In the genomic region with DNA sequence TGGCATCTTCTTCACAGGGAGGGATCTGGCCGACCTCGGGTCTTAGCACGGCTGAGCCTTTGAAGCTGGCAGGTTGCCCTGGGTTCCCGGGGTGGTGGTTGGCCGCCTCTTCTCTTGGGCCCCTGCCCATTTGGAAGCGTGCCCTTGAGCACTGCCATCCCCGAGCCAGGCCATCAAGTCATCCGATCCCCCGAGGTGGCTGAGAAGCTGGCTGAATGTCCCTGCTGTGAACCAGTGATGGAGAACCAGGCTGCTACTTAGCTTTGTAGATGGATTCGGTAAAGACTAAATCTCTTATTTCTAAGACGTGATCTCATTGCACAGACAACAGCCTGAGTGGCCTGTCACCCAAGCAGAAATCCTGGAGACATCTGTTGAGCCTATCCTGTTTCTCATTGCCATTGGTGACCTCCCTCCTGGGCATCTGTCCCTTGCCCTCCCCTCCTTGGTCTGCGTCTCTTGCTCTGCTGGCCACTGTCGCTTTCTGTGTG, we compare ENCODE assay signal across 10 cellular contexts.
DNase-seq lines count a peak whose midpoint lies in the region; ATAC-seq and TF ChIP-seq lines count a peak whose summit lies in the region.
"Had no signal": no experiment of that assay in that cellular context is flagged by ENCODE, and none has a peak within 500 bp of the region (broad histone marks: within the 10 kb centered on the region; RNA-seq: fewer than 3 reads in every experiment).

No MANE protein-coding gene starts in this region.

- no peaks in the 10 kb centered on the region for H3K9me3 Mint-ChIP-seq in activated T-helper 2 cell treated with anti-CD3 and anti-CD28 coated beads, Interferon-gamma antibody, Interleukin-2, Interleukin-4, amounts not matched to agents 10 μg/mL and 5 μg/mL and 100 μg/mL, durations not matched to agents 14 hours and 24 hours and 36 hours
- peaks cover 6% of the 10 kb centered on the region for H3K9me3 Mint-ChIP-seq in type B pancreatic cell

- intact Hi-C loops in left cardiac atrium (cut with DNase I) (loop anchor here in 1 of 2 donors (5.0 kb wide), 1 partner anchor 56 kb away; no protein-coding TSS in a partner anchor), gastrocnemius medialis (cut with DNase I; ENCODE audit: low total_unique reads) (loop anchor here (5.0 kb wide), 1 partner anchor 74 kb away; a partner anchor contains a TSS)
- intact Hi-C loops in activated T-helper 2 cell treated with anti-CD3 and anti-CD28 coated beads, Interferon-gamma antibody, Interleukin-2, Interleukin-4, amounts not matched to agents 10 μg/mL and 5 μg/mL and 100 μg/mL, durations not matched to agents 14 hours and 24 hours and 36 hours (cut with micrococcal nuclease) = no loop called here

- H3K4me3 Mint-ChIP-seq in activated T-helper 2 cell treated with anti-CD3 and anti-CD28 coated beads, Interferon-gamma antibody, Interleukin-2, Interleukin-4, amounts not matched to agents 10 μg/mL and 5 μg/mL and 100 μg/mL, durations not matched to agents 14 hours and 24 hours and 36 hours (ENCODE audit: low read depth) = no peak overlapping the region
- no peak overlapping the region for H3K4me3 Mint-ChIP-seq in type B pancreatic cell

- DNase-seq in EH (ENCODE audit: low read depth) (peak; percentile 69), SHP77 treated with DMSO at 0.1 percent for 48 hours (lab: John Stamatoyannopoulos, UW) (peak; percentile 70), left cardiac atrium (peak; percentile 88), gastrocnemius medialis (peak; percentile 50 to 84), T-helper 9 cell (no peak), type B pancreatic cell (ENCODE audit: extremely low spot score, unreplicated experiment) (no peak)
- DNase-seq in activated T-helper 2 cell treated with anti-CD3 and anti-CD28 coated beads, Interferon-gamma antibody, Interleukin-2, Interleukin-4, amounts not matched to agents 10 μg/mL and 5 μg/mL and 100 μg/mL, durations not matched to agents 14 hours and 24 hours and 36 hours (ENCODE audit: low spot score) = no peak
- DNase-seq: activated CD8-positive, alpha-beta memory T cell treated with anti-CD3 and anti-CD28 coated beads, Interleukin-2, amount 50 U/mL, for 4 hours; NCI-H1694 treated with DMSO at 0.1 percent for 48 hours had no signal

- peak; percentile 71 to 75 for ATAC-seq in left cardiac atrium
- ATAC-seq in gastrocnemius medialis = peak; percentile 41 to 50
- ATAC-seq in GM18502 (IDR thresholded peaks at IDR 0.05; ENCODE audit: poor library complexity, unreplicated experiment) = no peak

- no peak for TF ChIP-seq POLR2A in gastrocnemius medialis (IDR thresholded peaks at IDR 0.05)

- in situ Hi-C loops in gastrocnemius medialis (cut with MboI; ENCODE audit: low sequenced_read_pairs in 4 of 4) = no loop called here

- no peaks in the 10 kb centered on the region for H3K9me3 ChIP-seq in gastrocnemius medialis

- H3K27ac ChIP-seq in gastrocnemius medialis = peak overlapping the region; percentile 67 to 85 (median 70)

- H3K27me3 Mint-ChIP-seq in activated T-helper 2 cell treated with anti-CD3 and anti-CD28 coated beads, Interferon-gamma antibody, Interleukin-2, Interleukin-4, amounts not matched to agents 10 μg/mL and 5 μg/mL and 100 μg/mL, durations not matched to agents 14 hours and 24 hours and 36 hours (ENCODE audit: low read depth) = no peaks in the 10 kb centered on the region
- peaks cover 1% of the 10 kb centered on the region for H3K27me3 Mint-ChIP-seq in type B pancreatic cell

- peaks cover 53% of the 10 kb centered on the region for H3K4me1 Mint-ChIP-seq in activated T-helper 2 cell treated with anti-CD3 and anti-CD28 coated beads, Interferon-gamma antibody, Interleukin-2, Interleukin-4, amounts not matched to agents 10 μg/mL and 5 μg/mL and 100 μg/mL, durations not matched to agents 14 hours and 24 hours and 36 hours (ENCODE audit: low read depth)
- peaks cover 38% of the 10 kb centered on the region for H3K4me1 Mint-ChIP-seq in type B pancreatic cell (ENCODE audit: unreplicated experiment)

- TF ChIP-seq CTCF in gastrocnemius medialis (IDR thresholded peaks at IDR 0.05 in 4 of 5, conservative IDR thresholded peaks at IDR 0.05 in 1 of 5) (no peak), type B pancreatic cell (conservative IDR thresholded peaks at IDR 0.05) (no peak)

- H3K4me1 ChIP-seq in gastrocnemius medialis = peaks cover 59 to 76% of the 10 kb centered on the region in 2 donors

- no peaks in the 10 kb centered on the region for H3K36me3 ChIP-seq in gastrocnemius medialis

- no peak overlapping the region for H3K4me3 ChIP-seq in gastrocnemius medialis

- no peak overlapping the region for H3K27ac Mint-ChIP-seq in activated T-helper 2 cell treated with anti-CD3 and anti-CD28 coated beads, Interferon-gamma antibody, Interleukin-2, Interleukin-4, amounts not matched to agents 10 μg/mL and 5 μg/mL and 100 μg/mL, durations not matched to agents 14 hours and 24 hours and 36 hours
- H3K27ac Mint-ChIP-seq in type B pancreatic cell = no peak overlapping the region

- no peaks in the 10 kb centered on the region for H3K27me3 ChIP-seq in gastrocnemius medialis

- H3K36me3 Mint-ChIP-seq in activated T-helper 2 cell treated with anti-CD3 and anti-CD28 coated beads, Interferon-gamma antibody, Interleukin-2, Interleukin-4, amounts not matched to agents 10 μg/mL and 5 μg/mL and 100 μg/mL, durations not matched to agents 14 hours and 24 hours and 36 hours (ENCODE audit: low read depth) = peaks cover 4% of the 10 kb centered on the region
- peaks cover 6% of the 10 kb centered on the region for H3K36me3 Mint-ChIP-seq in type B pancreatic cell

Comparison
In these comparisons a context has a peak if more than half of its experiments do, and no peak if none do; other contexts are left out.
1. DNase-seq: peak in EH (single experiment), SHP77 treated with DMSO at 0.1 percent for 48 hours (single experiment), left cardiac atrium (single experiment) and gastrocnemius medialis (2 of 2); none in activated T-helper 2 cell treated with anti-CD3 and anti-CD28 coated beads, Interferon-gamma antibody, Interleukin-2, Interleukin-4, amounts not matched to agents 10 μg/mL and 5 μg/mL and 100 μg/mL, durations not matched to agents 14 hours and 24 hours and 36 hours (single experiment), T-helper 9 cell (single experiment) and type B pancreatic cell (single experiment).